In the genomic region with DNA sequence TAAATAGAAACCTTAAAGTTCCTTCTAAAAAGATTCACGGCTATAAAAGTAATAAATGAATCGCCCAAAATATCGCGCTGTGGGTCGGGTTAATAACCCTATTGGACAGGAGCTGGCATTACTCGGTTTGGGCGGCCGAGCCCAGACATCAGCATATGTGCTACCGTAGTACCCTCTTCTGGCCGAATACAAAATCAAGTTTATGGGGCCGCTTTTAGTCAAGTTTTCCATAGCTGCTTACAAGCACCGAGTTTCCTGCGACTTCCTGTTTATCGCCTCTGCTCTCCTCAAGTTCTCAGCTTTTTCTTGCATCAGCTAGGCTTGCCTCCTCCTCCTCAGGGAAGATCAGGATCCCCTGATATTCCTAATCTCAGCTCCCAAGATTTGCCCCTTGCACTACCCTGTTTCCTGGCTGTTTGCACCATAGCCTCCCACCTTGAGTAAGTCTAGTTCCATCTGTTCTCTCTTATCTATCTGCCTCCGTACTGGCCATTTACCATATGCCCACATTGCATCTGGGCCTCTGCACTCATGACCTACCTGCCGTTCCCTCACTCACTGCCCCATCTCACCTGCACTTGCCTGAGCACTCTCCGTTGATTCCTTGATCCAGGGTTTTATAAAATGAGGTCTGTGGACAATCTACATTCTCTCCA, we compare ENCODE assay signal across 8 cellular contexts. TPM values are rescaled to one million over a fixed set of nuclear protein-coding genes. Genes with fewer than 3 reads are reported as not detected.
DNase-seq lines count a peak whose midpoint lies in the region; ATAC-seq and TF ChIP-seq lines count a peak whose summit lies in the region.

No MANE protein-coding gene starts in this region.

- peak overlapping the region in 7 of 8 donors; percentile 32 to 82 (median 56) for H3K27ac Mint-ChIP-seq in CD8-positive, alpha-beta memory T cell
- peak overlapping the region; percentile 72 for H3K27ac Mint-ChIP-seq in natural killer cell treated with Interleukin-12 subunit alpha and Interleukin-12 subunit beta and Interleukin-15 and Interleukin-18, amount 100 ng/mL, for 72 hours

- peaks cover 16 to 24% (median 19%) of the 10 kb centered on the region in 3 donors for H3K4me1 Mint-ChIP-seq in CD8-positive, alpha-beta memory T cell
- H3K4me1 Mint-ChIP-seq in natural killer cell treated with Interleukin-12 subunit alpha and Interleukin-12 subunit beta and Interleukin-15 and Interleukin-18, amount 100 ng/mL, for 72 hours (ENCODE audit: low read depth in 2 of 2), result peaks cover 19 to 20% of the 10 kb centered on the region in 2 donors

- peak; percentile 12 to 73 (median 28) for DNase-seq in CD8-positive, alpha-beta memory T cell
- peak; percentile 33 for DNase-seq in GM19240 (ENCODE audit: insufficient read length, low spot score)
- DNase-seq in Peyer's patch, result peak in 2 of 3 donors; percentile 76 to 77
- peak; percentile 50 for DNase-seq in activated naive CD4-positive, alpha-beta T cell treated with anti-CD3 and anti-CD28 coated beads, Interleukin-2, amount 50 U/mL, for 16 hours
- DNase-seq in natural killer cell treated with Interleukin-12 subunit alpha and Interleukin-12 subunit beta and Interleukin-15 and Interleukin-18, amount 100 ng/mL, for 72 hours (ENCODE audit: low spot score), result peak; percentile 65
- DNase-seq in NCI-H510A (lab: John Stamatoyannopoulos, UW), result no peak
- no peak for DNase-seq in breast epithelium (ENCODE audit: low spot score in 2 of 2)

- peaks cover 18% of the 10 kb centered on the region for H3K4me1 ChIP-seq in CD8-positive, alpha-beta memory T cell (ENCODE audit: insufficient read depth, low read length)
- no peaks in the 10 kb centered on the region for H3K4me1 ChIP-seq in Peyer's patch
- no peaks in the 10 kb centered on the region for H3K4me1 ChIP-seq in breast epithelium

- CTCF ChIA-PET in CD8-positive, alpha-beta memory T cell (lab: Charles Lee), result interaction anchor here (0.9 to 2.8 kb wide), 12 partner anchors 10 to 209 kb away, joined by 3 to 25 read pairs (median 3); a partner anchor contains a TSS

- TF ChIP-seq POLR2A in Peyer's patch (IDR thresholded peaks at IDR 0.05) (no peak), breast epithelium (IDR thresholded peaks at IDR 0.05) (no peak)

- H3K9me3 Mint-ChIP-seq in CD8-positive, alpha-beta memory T cell, result no peaks in the 10 kb centered on the region
- no peaks in the 10 kb centered on the region for H3K9me3 Mint-ChIP-seq in natural killer cell treated with Interleukin-12 subunit alpha and Interleukin-12 subunit beta and Interleukin-15 and Interleukin-18, amount 100 ng/mL, for 72 hours

- H3K27me3 Mint-ChIP-seq in CD8-positive, alpha-beta memory T cell, result no peaks in the 10 kb centered on the region
- H3K27me3 Mint-ChIP-seq in natural killer cell treated with Interleukin-12 subunit alpha and Interleukin-12 subunit beta and Interleukin-15 and Interleukin-18, amount 100 ng/mL, for 72 hours, result no peaks in the 10 kb centered on the region

- peaks cover 0 to 5% (median 0%) of the 10 kb centered on the region in 3 donors for H3K36me3 Mint-ChIP-seq in CD8-positive, alpha-beta memory T cell
- H3K36me3 Mint-ChIP-seq in natural killer cell treated with Interleukin-12 subunit alpha and Interleukin-12 subunit beta and Interleukin-15 and Interleukin-18, amount 100 ng/mL, for 72 hours, result no peaks in the 10 kb centered on the region

- no peak overlapping the region for H3K27ac ChIP-seq in CD8-positive, alpha-beta memory T cell (ENCODE audit: low read depth, low read length)
- H3K27ac ChIP-seq in Peyer's patch, result no peak overlapping the region
- no peak overlapping the region for H3K27ac ChIP-seq in breast epithelium

- H3K27me3 ChIP-seq in CD8-positive, alpha-beta memory T cell (ENCODE audit: insufficient read depth, low read length, poor library complexity, severe bottlenecking), result no peaks in the 10 kb centered on the region
- no peaks in the 10 kb centered on the region for H3K27me3 ChIP-seq in Peyer's patch
- H3K27me3 ChIP-seq in breast epithelium, result no peaks in the 10 kb centered on the region

- H3K9me3 ChIP-seq in CD8-positive, alpha-beta memory T cell (ENCODE audit: low read length), result no peaks in the 10 kb centered on the region
- H3K9me3 ChIP-seq in Peyer's patch (no peaks in the 10 kb centered on the region), breast epithelium (no peaks in the 10 kb centered on the region)

- H3K4me3 ChIP-seq in CD8-positive, alpha-beta memory T cell (ENCODE audit: low read length), result no peak overlapping the region
- H3K4me3 ChIP-seq in Peyer's patch (no peak overlapping the region), breast epithelium (no peak overlapping the region)

- no peaks in the 10 kb centered on the region for H3K36me3 ChIP-seq in CD8-positive, alpha-beta memory T cell (ENCODE audit: insufficient read depth, low read length)
- H3K36me3 ChIP-seq in Peyer's patch, result peaks cover 0 to 8% (median 0%) of the 10 kb centered on the region in 3 donors
- H3K36me3 ChIP-seq in breast epithelium, result peaks cover 4% of the 10 kb centered on the region

- POLR2A ChIA-PET in CD8-positive, alpha-beta memory T cell (lab: Charles Lee), result interaction anchor here (0.6 to 1.1 kb wide), 2 partner anchors 96 to 113 kb away, joined by 3 to 4 read pairs; no protein-coding TSS in a partner anchor

- intact Hi-C loops in breast epithelium (cut with DNase I; ENCODE audit: low total_unique reads), result no loop called here

- peak overlapping the region; percentile 65 to 88 (median 78) for H3K4me3 Mint-ChIP-seq in CD8-positive, alpha-beta memory T cell
- H3K4me3 Mint-ChIP-seq in natural killer cell treated with Interleukin-12 subunit alpha and Interleukin-12 subunit beta and Interleukin-15 and Interleukin-18, amount 100 ng/mL, for 72 hours, result peak overlapping the region; percentile 88

- peak; percentile 25 to 50 (median 38) for TF ChIP-seq CTCF in Peyer's patch (IDR thresholded peaks at IDR 0.05)
- TF ChIP-seq CTCF in breast epithelium (IDR thresholded peaks at IDR 0.05), result no peak

- peak; percentile 84 for ATAC-seq in HG03135 (IDR thresholded peaks at IDR 0.05; ENCODE audit: unreplicated experiment)
- peak; percentile 80 to 83 for ATAC-seq in natural killer cell treated with Interleukin-12 subunit alpha and Interleukin-12 subunit beta and Interleukin-15 and Interleukin-18, amount 100 ng/mL, for 72 hours

RNA-seq across cellular contexts. Expression of a gene that starts 56.1 kb away (rescaled TPM):
- total RNA-seq in CD8-positive, alpha-beta memory T cell, result 10 to 100 TPM; 28.8 to 30.8 TPM
- 5.3 TPM for polyA plus RNA-seq in CD8-positive, alpha-beta memory T cell
- total RNA-seq in Peyer's patch (100 to 1,000 TPM in 3 of 4 donors, 10 to 100 TPM in 1; 49.5 to 211 (median 153) TPM), breast epithelium (100 to 1,000 TPM in 1 of 3 donors, 10 to 100 TPM in 2; 77.8 to 135 (median 96.7) TPM)
- 10 to 100 TPM; 27.3 to 39.7 TPM for total RNA-seq in natural killer cell treated with Interleukin-12 subunit alpha and Interleukin-12 subunit beta and Interleukin-15 and Interleukin-18, amount 100 ng/mL, for 72 hours

Comparison
In these comparisons a context has a peak if more than half of its experiments do, and no peak if none do; other contexts are left out.
1. DNase-seq: peak in CD8-positive, alpha-beta memory T cell (5 of 5), GM19240 (single experiment), Peyer's patch (2 of 3), activated naive CD4-positive, alpha-beta T cell treated with anti-CD3 and anti-CD28 coated beads, Interleukin-2, amount 50 U/mL, for 16 hours (single experiment) and natural killer cell treated with Interleukin-12 subunit alpha and Interleukin-12 subunit beta and Interleukin-15 and Interleukin-18, amount 100 ng/mL, for 72 hours (single experiment); none in NCI-H510A (single experiment) and breast epithelium (0 of 2).
2. CTCF ChIP-seq: peak in Peyer's patch (6 of 6); none in breast epithelium (0 of 3).